ENCODE assay signal across 1 cellular context in genomic region chr14:101072070-101072469, GRCh38.
TF ChIP-seq lines count a peak whose summit lies in the region.

No MANE protein-coding gene starts in this region.

TF ChIP-seq in neural cell, 6 proteins besides CTCF, POLR2A, EP300 and RAD21 (continued from another document):
- TF ChIP-seq REST (IDR thresholded peaks at IDR 0.05; ENCODE audit: borderline replicate concordance) = no peak
TF ChIP-seq in neural cell: peak in this region for 0.
